Comparison of ENCODE assay signal across 2 cellular contexts in genomic region chr15:77296773-77297337, GRCh38.
TF ChIP-seq lines count a peak whose summit lies in the region.

No MANE protein-coding gene starts in this region.

TF ChIP-seq in IMR-90, 13 proteins besides CTCF, POLR2A, EP300 and RAD21 (continued from another document):
- TF ChIP-seq RCOR1 (IDR thresholded peaks at IDR 0.05; ENCODE audit: insufficient replicate concordance, low read length) (no peak), ELK1 (IDR thresholded peaks at IDR 0.05; ENCODE audit: borderline replicate concordance, low read depth, low read length) (no peak), USF2 (IDR thresholded peaks at IDR 0.05; ENCODE audit: low read depth, low read length) (no peak), RFX5 (IDR thresholded peaks at IDR 0.05; ENCODE audit: low read depth, low read length) (no peak), BHLHE40 (IDR thresholded peaks at IDR 0.05; ENCODE audit: low read depth, low read length) (no peak), MAFK (IDR thresholded peaks at IDR 0.05; ENCODE audit: low read depth, low read length) (no peak), FOS (IDR thresholded peaks at IDR 0.05; ENCODE audit: low read depth, low read length) (no peak), SMC3 (IDR thresholded peaks at IDR 0.05; ENCODE audit: low read depth, low read length) (no peak), CHD1 (IDR thresholded peaks at IDR 0.05; ENCODE audit: low read depth, low read length) (no peak), MXI1 (IDR thresholded peaks at IDR 0.05; ENCODE audit: borderline replicate concordance, low read depth, low read length) (no peak)

TF ChIP-seq in K562, 482 proteins besides CTCF, POLR2A, EP300 and RAD21:
- TF ChIP-seq CTCFL (IDR thresholded peaks at IDR 0.05; ENCODE audit: borderline replicate concordance, insufficient read depth, low read depth, low read length, poor library complexity, severe bottlenecking) (no peak), XRCC4 (IDR thresholded peaks at IDR 0.05; ENCODE audit: extremely low read depth, insufficient read depth, insufficient read length) (no peak), CGGBP1 (CRISPR knock-in tag; IDR thresholded peaks at IDR 0.05) (no peak), C11orf30 (IDR thresholded peaks at IDR 0.05; ENCODE audit: low read depth) (no peak), ZNF740 (CRISPR knock-in tag; IDR thresholded peaks at IDR 0.05) (no peak), ZNF740 (tag; IDR thresholded peaks at IDR 0.05) (no peak), PBX2 (CRISPR knock-in tag; IDR thresholded peaks at IDR 0.05; ENCODE audit: low read depth) (no peak), PBX2 (tag; conservative IDR thresholded peaks at IDR 0.05; ENCODE audit: low read depth) (peak; percentile 52), MEIS2 (IDR thresholded peaks at IDR 0.05; ENCODE audit: partially characterized antibody) (peak; percentile 52), HOMEZ (CRISPR knock-in tag; IDR thresholded peaks at IDR 0.05) (no peak), PKNOX1 (IDR thresholded peaks at IDR 0.05) (peak; percentile 72), TBL1XR1 (IDR thresholded peaks at IDR 0.05; ENCODE audit: low read length in 2 of 2) (no peak), MYNN (IDR thresholded peaks at IDR 0.05) (no peak), MYNN (CRISPR knock-in tag; IDR thresholded peaks at IDR 0.05) (no peak), KDM1A (IDR thresholded peaks at IDR 0.05) (no peak), THRAP3 (IDR thresholded peaks at IDR 0.05; ENCODE audit: borderline replicate concordance) (no peak), LARP7 (IDR thresholded peaks at IDR 0.05) (no peak)
